ENCODE assay signal across 8 cellular contexts in genomic region chr18:49052891-49053644, GRCh38.
DNase-seq lines count a peak whose midpoint lies in the region; ATAC-seq and TF ChIP-seq lines count a peak whose summit lies in the region.

No MANE protein-coding gene starts in this region.

- CTCF ChIA-PET in AG04449 (lab: Yijun Ruan, JAX): interaction anchor here (0.9 to 7.9 kb wide), 6 partner anchors 11 to 342 kb away, joined by 3 to 68 read pairs (median 4); no protein-coding TSS in a partner anchor

- TF ChIP-seq CTCF in AG04449 (IDR thresholded peaks at IDR 0.05; ENCODE audit: insufficient read depth, low read length, missing control alignments): no peak
- no peak for TF ChIP-seq CTCF in HFF-Myc (IDR thresholded peaks at IDR 0.05; ENCODE audit: low read depth, low read length, missing control alignments)

- POLR2A ChIA-PET in AG04449 (lab: Yijun Ruan, JAX): interaction anchor here (0.6 to 1.8 kb wide), 8 partner anchors 55 to 147 kb away, joined by 3 to 10 read pairs (median 3); no protein-coding TSS in a partner anchor

- DNase-seq in AG04449 (ENCODE audit: low read depth, low spot score): peak; percentile 92
- DNase-seq in HFF-Myc (ENCODE audit: extremely low read depth, low read depth): peak; percentile 70
- peak; percentile 68 for DNase-seq in UCSD-AML1 (lab: John Stamatoyannopoulos, UW; ENCODE audit: unreplicated experiment)
- peak; percentile 9 for DNase-seq in kidney glomerular epithelial cell (lab: John Stamatoyannopoulos, UW)
- DNase-seq in cerebellum (ENCODE audit: low spot score): no peak
- no peak for DNase-seq in SHP77 (lab: John Stamatoyannopoulos, UW)
- no peak for DNase-seq in NCI-H2227 (lab: John Stamatoyannopoulos, UW; ENCODE audit: unreplicated experiment)

- H3K4me3 ChIP-seq in AG04449 (ENCODE audit: low read depth, low read length) (no peak overlapping the region; the same call in 1 of the 2 replicates), HFF-Myc (replicated peaks; ENCODE audit: low read depth, low read length) (no peak overlapping the region)

- ATAC-seq in esophagus mucosa: no peak

Comparison
In these comparisons a context has a peak if more than half of its experiments do, and no peak if none do; other contexts are left out.
1. DNase-seq: peak in AG04449 (single experiment), HFF-Myc (single experiment), UCSD-AML1 (single experiment) and kidney glomerular epithelial cell (single experiment); none in cerebellum (single experiment), SHP77 (0 of 2) and NCI-H2227 (single experiment).